In the genomic region with DNA sequence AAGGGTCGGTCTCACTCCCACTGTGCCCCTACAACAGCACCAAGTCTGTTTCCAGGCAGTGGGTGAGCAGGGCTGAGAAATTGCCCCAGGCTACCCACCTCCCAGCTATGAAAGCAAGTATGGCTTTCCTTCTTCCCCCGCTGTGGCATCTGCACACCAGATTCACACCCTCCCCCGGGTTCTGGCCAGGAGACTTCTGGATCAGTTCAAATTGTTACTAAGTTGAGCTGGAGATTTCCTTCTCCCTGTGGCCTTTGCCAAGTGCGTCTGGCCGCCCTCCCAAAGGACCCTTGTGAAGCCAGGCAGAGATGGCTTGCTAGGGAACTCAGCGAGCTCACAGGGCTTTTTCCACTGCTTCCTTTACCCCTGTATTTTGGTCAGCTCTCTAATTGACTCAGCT, we compare ENCODE assay signal across 27 cellular contexts.
"Had no signal": no experiment of that assay in that cellular context is flagged by ENCODE, and none has a peak within 500 bp of the region (broad histone marks: within the 10 kb centered on the region; RNA-seq: fewer than 3 reads in every experiment).

No MANE protein-coding gene starts in this region.

- H3K27ac ChIP-seq: neural progenitor cell, ovary, parathyroid adenoma, psoas muscle, skin epidermis, spleen, tibial nerve, upper lobe of left lung, vagina had no signal

- H3K9me3 ChIP-seq: ovary, psoas muscle, upper lobe of left lung, vagina had no signal

- H3K4me2 ChIP-seq: neural progenitor cell, smooth muscle cell had no signal

- H3K4me3 ChIP-seq: neural progenitor cell, ovary, psoas muscle, skin epidermis, smooth muscle cell, spleen, tibial nerve, upper lobe of left lung, vagina had no signal

- H3K36me3 ChIP-seq: neural progenitor cell, ovary, spleen, tibial nerve, upper lobe of left lung, vagina had no signal

- FAIRE-seq: urothelium cell line had no signal

- H3K9ac ChIP-seq: neural progenitor cell, parathyroid adenoma had no signal

- DNase-seq: naive thymus-derived CD4-positive, alpha-beta T cell; natural killer cell; occipital lobe; ovary; psoas muscle; right cardiac atrium; spleen; stimulated activated CD4-positive, alpha-beta T cell treated with anti-CD3 and anti-CD28 coated beads, Interleukin-12 subunit alpha, Interleukin-12 subunit beta, amount 100 ng/mL, for 4 hours; stimulated activated CD4-positive, alpha-beta T cell treated with anti-CD3 and anti-CD28 coated beads, Interleukin-1b, Interleukin-23, amount 100 ng/mL, for 48 hours; stimulated activated CD4-positive, alpha-beta T cell treated with anti-CD3 and anti-CD28 coated beads, Interleukin-4, amount 100 ng/mL, for 1 hour; stimulated activated CD4-positive, alpha-beta T cell treated with anti-CD3 and anti-CD28 coated beads, Interleukin-4, amount 100 ng/mL, for 4 hours; stimulated activated CD8-positive, alpha-beta memory T cell treated with anti-CD3 and anti-CD28 coated beads, Interleukin-4, amount 100 ng/mL, for 48 hours; stimulated activated naive CD4-positive, alpha-beta T cell; stimulated activated naive CD8-positive, alpha-beta T cell treated with anti-CD3 and anti-CD28 coated beads, Interleukin-15, amount 100 ng/mL, for 72 hours; stimulated activated naive CD8-positive, alpha-beta T cell treated with anti-CD3 and anti-CD28 coated beads, Interleukin-15, Interleukin-2, amounts not matched to agents 100 U/mL and 50 U/mL, for 24 hours; substantia nigra; trophoblast cell; upper lobe of left lung had no signal

- H2AFZ ChIP-seq: neural progenitor cell, parathyroid adenoma had no signal

- H3K27me3 ChIP-seq: neural progenitor cell, ovary, spleen, tibial nerve, upper lobe of left lung, vagina had no signal

- H3K79me2 ChIP-seq: parathyroid adenoma had no signal

- ATAC-seq: naive thymus-derived CD4-positive, alpha-beta T cell; natural killer cell; psoas muscle; right cardiac atrium; sciatic nerve; stimulated activated memory B cell treated with anti-CD40 and anti-IgM and Interleukin-4, amounts not matched to agents 10 μg/mL and 1 μg/mL and 100 μg/mL, for 72 hours; stimulated activated naive CD8-positive, alpha-beta T cell treated with anti-CD3 and anti-CD28 coated beads, Interleukin-15, amount 100 ng/mL, for 72 hours; stimulated activated naive CD8-positive, alpha-beta T cell treated with anti-CD3 and anti-CD28 coated beads, Interleukin-15, Interleukin-2, amounts not matched to agents 100 U/mL and 50 U/mL, for 24 hours had no signal

- H3K4me1 ChIP-seq: neural progenitor cell, parathyroid adenoma, psoas muscle, spleen, tibial nerve, upper lobe of left lung, vagina had no signal
